In the genomic region with DNA sequence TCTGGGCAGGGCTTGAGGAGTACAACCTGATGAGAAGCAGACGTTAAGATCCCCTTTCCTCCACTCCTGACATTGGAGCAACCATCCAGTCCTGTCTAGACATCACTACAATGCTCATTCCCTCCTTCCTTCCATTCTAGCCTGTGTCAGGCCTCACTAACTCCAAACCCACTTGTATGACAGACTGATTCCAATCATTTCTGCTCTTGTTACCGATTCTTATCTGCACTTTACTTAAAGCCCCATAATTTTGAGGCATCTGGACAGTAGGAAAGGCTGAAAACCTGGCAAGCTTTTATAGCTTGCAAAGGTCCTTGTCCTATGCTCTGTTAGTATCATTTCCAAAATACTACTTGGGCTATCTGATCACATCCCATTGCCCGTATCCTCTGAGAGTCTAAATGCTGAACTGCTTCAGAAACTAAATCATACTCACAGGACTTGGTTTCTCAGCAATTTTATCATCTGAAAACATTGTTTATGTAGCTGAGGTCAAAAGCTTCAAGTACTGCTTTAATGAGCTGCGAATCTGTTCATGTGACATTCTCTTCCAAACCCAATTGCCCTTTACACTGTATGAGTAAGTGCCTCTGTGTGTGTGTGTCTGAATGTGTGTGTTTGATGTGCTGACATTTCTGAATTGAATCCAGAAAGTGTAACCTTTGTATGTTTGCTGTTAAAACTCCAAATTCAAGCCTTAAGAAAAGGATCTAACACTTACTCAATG, we compare ENCODE assay signal across 26 cellular contexts. TPM values are rescaled to one million over a fixed set of nuclear protein-coding genes. Genes with fewer than 3 reads are reported as not detected.
DNase-seq lines count a peak whose midpoint lies in the region; ATAC-seq and TF ChIP-seq lines count a peak whose summit lies in the region.
"Had no signal": no experiment of that assay in that cellular context is flagged by ENCODE, and none has a peak within 500 bp of the region (broad histone marks: within the 10 kb centered on the region; RNA-seq: fewer than 3 reads in every experiment).

No MANE protein-coding gene starts in this region.

- POLR2A ChIA-PET in activated CD4-positive, alpha-beta T cell treated with anti-CD3 and anti-CD28 coated beads for 36 hours (lab: Charles Lee) = no interaction called here
- POLR2A ChIA-PET in HEK293 (lab: Yijun Ruan, JAX) = no interaction called here

- TF ChIP-seq CTCF in HEK293 (tag by site-specific recombination; IDR thresholded peaks at IDR 0.05) = no peak
- TF ChIP-seq CTCF in lung (IDR thresholded peaks at IDR 0.05; ENCODE audit: control extremely low read depth, extremely low read depth) = no peak
- TF ChIP-seq CTCF in CD14-positive monocyte (IDR thresholded peaks at IDR 0.05) = no peak

- intact Hi-C loops in activated CD4-positive, alpha-beta T cell treated with anti-CD3 and anti-CD28 coated beads for 36 hours (cut with DNase I, micrococcal nuclease) = no loop called here
- intact Hi-C loops in CD14-positive monocyte (cut with micrococcal nuclease) = no loop called here

- no peak overlapping the region for H3K27ac ChIP-seq in HEK293 (ENCODE audit: extremely low read depth, low read depth, low read length)
- no peak overlapping the region for H3K27ac ChIP-seq in lung (ENCODE audit: low read depth in 1 of 2, low read length in 1 of 2)
- H3K27ac ChIP-seq: coronary artery had no signal

- 41 to 64% methylated on average over 4 of the region's 4 CpGs for WGBS in lung, 2 donors

- peak overlapping the region; percentile 15 for H3K27ac Mint-ChIP-seq in activated CD4-positive, alpha-beta T cell treated with anti-CD3 and anti-CD28 coated beads for 36 hours
- H3K27ac Mint-ChIP-seq in CD14-positive monocyte = no peak overlapping the region
- H3K27ac Mint-ChIP-seq: activated B cell treated with CpG ODN at 0.5 μM for 24 hours; activated naive CD8-positive, alpha-beta T cell treated with anti-CD3 and anti-CD28 coated beads, Interleukin-2, amount 10 ng/mL, durations not matched to agents 7 days and 5 days; GM23338; progenitor cell of endocrine pancreas; T-cell had no signal

- no peak for ATAC-seq in activated CD4-positive, alpha-beta T cell treated with anti-CD3 and anti-CD28 coated beads for 36 hours
- ATAC-seq in lung (ENCODE audit: insufficient read depth, low FRiP score) = peak; percentile 58
- ATAC-seq: GM23338, left colon, mucosa of descending colon, natural killer cell, sciatic nerve, T-cell had no signal

- H3K27me3 ChIP-seq in lung (ENCODE audit: control insufficient read depth, insufficient read depth) = no peaks in the 10 kb centered on the region

- H3K4me3 Mint-ChIP-seq in activated CD4-positive, alpha-beta T cell treated with anti-CD3 and anti-CD28 coated beads for 36 hours = no peak overlapping the region
- H3K4me3 Mint-ChIP-seq in CD14-positive monocyte = no peak overlapping the region
- H3K4me3 Mint-ChIP-seq: activated B cell treated with CpG ODN at 0.5 μM for 24 hours; activated naive CD8-positive, alpha-beta T cell treated with anti-CD3 and anti-CD28 coated beads, Interleukin-2, amount 10 ng/mL, durations not matched to agents 7 days and 5 days; GM23338; natural killer cell; T-cell had no signal

- H3K36me3 ChIP-seq in HEK293 (ENCODE audit: control insufficient read depth in 2 of 2, insufficient read depth in 1 of 2, low read length in 2 of 2) (no peaks in the 10 kb centered on the region), lung (ENCODE audit: control insufficient read depth in 2 of 2, insufficient read depth in 2 of 2, low read length in 2 of 2) (no peaks in the 10 kb centered on the region)

- H3K9me3 Mint-ChIP-seq in activated CD4-positive, alpha-beta T cell treated with anti-CD3 and anti-CD28 coated beads for 36 hours (ENCODE audit: low read depth) = no peaks in the 10 kb centered on the region
- H3K9me3 Mint-ChIP-seq in CD14-positive monocyte = peaks cover 0 to 3% (median 0%) of the 10 kb centered on the region in 7 donors
- H3K9me3 Mint-ChIP-seq: activated B cell treated with CpG ODN at 0.5 μM for 24 hours; activated naive CD8-positive, alpha-beta T cell treated with anti-CD3 and anti-CD28 coated beads, Interleukin-2, amount 10 ng/mL, durations not matched to agents 7 days and 5 days; natural killer cell; T-cell had no signal

- no peaks in the 10 kb centered on the region for H3K27me3 Mint-ChIP-seq in activated CD4-positive, alpha-beta T cell treated with anti-CD3 and anti-CD28 coated beads for 36 hours
- H3K27me3 Mint-ChIP-seq in CD14-positive monocyte (ENCODE audit: low read depth in 3 of 3) = peaks cover 0 to 1% (median 0%) of the 10 kb centered on the region in 3 donors
- H3K27me3 Mint-ChIP-seq: activated B cell treated with CpG ODN at 0.5 μM for 24 hours; activated naive CD8-positive, alpha-beta T cell treated with anti-CD3 and anti-CD28 coated beads, Interleukin-2, amount 10 ng/mL, durations not matched to agents 7 days and 5 days; T-cell had no signal

- H3K9me3 ChIP-seq in HEK293 (ENCODE audit: control insufficient read depth, insufficient read depth, low read depth, low read length) (no peaks in the 10 kb centered on the region), lung (ENCODE audit: control insufficient read depth in 2 of 2, insufficient read depth in 1 of 2, low read length in 1 of 2) (peaks cover 0 to 2% of the 10 kb centered on the region in 2 donors)
- H3K9me3 ChIP-seq: mucosa of descending colon had no signal

- DNase-seq in activated CD4-positive, alpha-beta T cell treated with anti-CD3 and anti-CD28 coated beads for 36 hours = no peak
- DNase-seq in activated CD4-positive, alpha-beta T cell treated with anti-CD3 and anti-CD28 coated beads for 4 hours = no peak
- DNase-seq in astrocyte of the hippocampus (ENCODE audit: low read depth, low spot score) (peak; percentile 36), lung (ENCODE audit: low spot score) (no peak), anterior cingulate cortex (lab: John Stamatoyannopoulos, UW) (no peak), CD14-positive monocyte (ENCODE audit: low spot score) (no peak), NCI-H1092 treated with DMSO at 0.1 percent for 48 hours (lab: John Stamatoyannopoulos, UW) (no peak)
- DNase-seq: activated B cell treated with CpG ODN at 0.5 μM for 24 hours; activated naive CD8-positive, alpha-beta T cell treated with anti-CD3 and anti-CD28 coated beads, Interleukin-2, amount 10 ng/mL, durations not matched to agents 7 days and 5 days; effector memory CD4-positive, alpha-beta T cell; IMR-90; left colon; mucosa of descending colon; natural killer cell; NCI-H446; NCI-H774; nucleus accumbens; stimulated activated CD4-positive, alpha-beta T cell treated with anti-CD3 and anti-CD28 coated beads, Interleukin-4, amount 100 ng/mL, for 1 hour; T-cell had no signal

- peaks cover 9% of the 10 kb centered on the region for H3K4me1 Mint-ChIP-seq in activated CD4-positive, alpha-beta T cell treated with anti-CD3 and anti-CD28 coated beads for 36 hours
- H3K4me1 Mint-ChIP-seq in CD14-positive monocyte = peaks cover 2% of the 10 kb centered on the region

- no peaks in the 10 kb centered on the region; the same call in 1 of the 2 replicates for H3K4me1 ChIP-seq in HEK293 (ENCODE audit: control insufficient read depth, insufficient read depth, low read length)
- no peaks in the 10 kb centered on the region for H3K4me1 ChIP-seq in lung (ENCODE audit: control insufficient read depth in 2 of 2, insufficient read depth in 2 of 2, low read length in 2 of 2)

- H3K4me3 ChIP-seq in HEK293 (ENCODE audit: low read depth, low read length) = no peak overlapping the region
- no peak overlapping the region for H3K4me3 ChIP-seq in lung
- H3K4me3 ChIP-seq: coronary artery, GM23338, mucosa of descending colon had no signal

- CTCF ChIA-PET in activated CD4-positive, alpha-beta T cell treated with anti-CD3 and anti-CD28 coated beads for 36 hours (lab: Charles Lee) = no interaction called here
- CTCF ChIA-PET in HEK293 (lab: Yijun Ruan, JAX) = no interaction called here

- peaks cover 37% of the 10 kb centered on the region for H3K36me3 Mint-ChIP-seq in activated CD4-positive, alpha-beta T cell treated with anti-CD3 and anti-CD28 coated beads for 36 hours (ENCODE audit: low read depth)
- H3K36me3 Mint-ChIP-seq in CD14-positive monocyte = peaks cover 81 to 91% of the 10 kb centered on the region in 2 donors

TF ChIP-seq in HEK293, 187 proteins besides CTCF, POLR2A, EP300 and RAD21 (continues in another document):
- TF ChIP-seq OSR2 (tag by site-specific recombination; IDR thresholded peaks at IDR 0.05) = peak; percentile 38; the same call in 1 of the 2 replicates
- TF ChIP-seq, protein P1, sequence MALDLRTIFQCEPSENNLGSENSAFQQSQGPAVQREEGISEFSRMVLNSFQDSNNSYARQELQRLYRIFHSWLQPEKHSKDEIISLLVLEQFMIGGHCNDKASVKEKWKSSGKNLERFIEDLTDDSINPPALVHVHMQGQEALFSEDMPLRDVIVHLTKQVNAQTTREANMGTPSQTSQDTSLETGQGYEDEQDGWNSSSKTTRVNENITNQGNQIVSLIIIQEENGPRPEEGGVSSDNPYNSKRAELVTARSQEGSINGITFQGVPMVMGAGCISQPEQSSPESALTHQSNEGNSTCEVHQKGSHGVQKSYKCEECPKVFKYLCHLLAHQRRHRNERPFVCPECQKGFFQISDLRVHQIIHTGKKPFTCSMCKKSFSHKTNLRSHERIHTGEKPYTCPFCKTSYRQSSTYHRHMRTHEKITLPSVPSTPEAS (tag by site-specific recombination; IDR thresholded peaks at IDR 0.05) = 0 out of 2 replicates have a peak, but pooled peaks have one; percentile 22
- no peak for TF ChIP-seq KLF8 (tag by site-specific recombination; IDR thresholded peaks at IDR 0.05)
- TF ChIP-seq SP3 (tag by site-specific recombination; IDR thresholded peaks at IDR 0.05) = no peak
- TF ChIP-seq, protein P2, sequence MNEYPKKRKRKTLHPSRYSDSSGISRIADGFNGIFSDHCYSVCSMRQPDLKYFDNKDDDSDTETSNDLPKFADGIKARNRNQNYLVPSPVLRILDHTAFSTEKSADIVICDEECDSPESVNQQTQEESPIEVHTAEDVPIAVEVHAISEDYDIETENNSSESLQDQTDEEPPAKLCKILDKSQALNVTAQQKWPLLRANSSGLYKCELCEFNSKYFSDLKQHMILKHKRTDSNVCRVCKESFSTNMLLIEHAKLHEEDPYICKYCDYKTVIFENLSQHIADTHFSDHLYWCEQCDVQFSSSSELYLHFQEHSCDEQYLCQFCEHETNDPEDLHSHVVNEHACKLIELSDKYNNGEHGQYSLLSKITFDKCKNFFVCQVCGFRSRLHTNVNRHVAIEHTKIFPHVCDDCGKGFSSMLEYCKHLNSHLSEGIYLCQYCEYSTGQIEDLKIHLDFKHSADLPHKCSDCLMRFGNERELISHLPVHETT (tag by site-specific recombination; IDR thresholded peaks at IDR 0.05) = no peak
- TF ChIP-seq ZNF791 (tag by site-specific recombination; IDR thresholded peaks at IDR 0.05) = no peak

RNA-seq across cellular contexts. Expression of a gene that starts 57.2 kb away (rescaled TPM):
- not detected for total RNA-seq in activated CD4-positive, alpha-beta T cell treated with anti-CD3 and anti-CD28 coated beads for 36 hours
- total RNA-seq in lung = not detected
- not detected for polyA plus RNA-seq in lung
- polyA plus RNA-seq in CD14-positive monocyte = not detected
- total RNA-seq: activated B cell treated with CpG ODN at 0.5 μM for 24 hours; activated naive CD8-positive, alpha-beta T cell treated with anti-CD3 and anti-CD28 coated beads, Interleukin-2, amount 10 ng/mL, durations not matched to agents 7 days and 5 days; epithelial cell of proximal tubule; GM23338; IMR-90; left colon; mucosa of descending colon; natural killer cell; progenitor cell of endocrine pancreas; RPMI7951; sciatic nerve; T-cell had no signal
- polyA plus RNA-seq: GM23338, IMR-90 had no signal
